Comparison of ENCODE assay signal across 9 cellular contexts in the genomic region with DNA sequence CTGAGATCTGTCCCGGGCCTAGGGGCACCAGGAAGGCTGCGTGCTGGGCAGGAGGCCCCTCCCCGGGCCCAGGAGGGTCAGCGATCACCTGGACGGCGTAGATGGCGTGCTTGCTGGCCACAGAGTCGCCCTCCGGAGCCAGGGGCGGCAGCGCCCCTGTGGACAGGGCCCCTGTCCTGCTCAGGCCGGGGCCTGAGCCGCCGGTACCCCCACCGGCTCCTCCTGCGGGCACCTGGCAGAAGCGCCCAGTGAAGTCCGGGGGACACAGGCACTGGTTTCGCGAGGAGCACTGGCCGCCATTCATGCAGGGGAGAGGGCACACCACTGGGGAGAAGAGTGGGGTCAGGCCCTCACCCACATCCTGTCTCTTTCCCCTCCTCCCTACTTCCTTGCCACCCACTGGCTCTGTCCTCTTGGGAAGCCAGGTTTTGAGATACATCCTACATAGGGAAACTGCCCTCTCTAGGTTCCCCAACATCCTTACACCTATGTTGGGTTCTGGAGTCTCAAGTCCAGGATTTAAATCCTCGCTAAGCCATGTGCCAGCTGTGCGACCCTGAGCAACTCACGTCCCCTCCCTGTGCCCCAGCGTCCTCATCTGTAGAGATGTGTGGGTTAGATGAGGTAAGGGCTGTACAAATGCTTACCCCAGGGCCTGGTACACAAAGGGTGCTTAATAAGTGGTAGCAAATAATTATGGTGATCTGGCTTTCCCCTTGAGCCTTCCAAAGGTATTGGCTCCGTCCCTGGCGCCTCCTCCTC. TPM values are rescaled to one million over a fixed set of nuclear protein-coding genes. Genes with fewer than 3 reads are reported as not detected.
DNase-seq lines count a peak whose midpoint lies in the region; ATAC-seq, FAIRE-seq and TF ChIP-seq lines count a peak whose summit lies in the region.
"Had no signal": no experiment of that assay in that cellular context is flagged by ENCODE, and none has a peak within 500 bp of the region (broad histone marks: within the 10 kb centered on the region; RNA-seq: fewer than 3 reads in every experiment).

No MANE protein-coding gene starts in this region.

- no peaks in the 10 kb centered on the region for H3K9me1 ChIP-seq in K562 (ENCODE audit: control insufficient read depth, insufficient read depth, low read length)

- H3F3A ChIP-seq in DOHH2 (ENCODE audit: control insufficient read depth, insufficient read depth), result peaks cover 8% of the 10 kb centered on the region

- CTCF ChIA-PET in K562 (lab: Yijun Ruan, JAX; ENCODE audit: low intra/inter-chr PET ratio), result no interaction called here

- H3K4me3 ChIP-seq in DOHH2 (ENCODE audit: low read length) (peak overlapping the region; percentile 54), K562 (peak overlapping the region; percentile 40), osteoblast (ENCODE audit: insufficient read depth, low read length) (no peak overlapping the region)
- H3K4me3 ChIP-seq: GM23248 had no signal

- TF ChIP-seq RAD21 in K562 (CRISPR knock-in tag; conservative IDR thresholded peaks at IDR 0.05 in 1 of 2, IDR thresholded peaks at IDR 0.05 in 1 of 2), result no peak

- H3K36me3 ChIP-seq in DOHH2 (ENCODE audit: control insufficient read depth, low read length), result no peaks in the 10 kb centered on the region
- H3K36me3 ChIP-seq in KOPT-K1 (ENCODE audit: insufficient read depth, low read length), result no peaks in the 10 kb centered on the region
- H3K36me3 ChIP-seq in K562 (ENCODE audit: control insufficient read depth, insufficient read depth, low read length), result no peaks in the 10 kb centered on the region
- H3K36me3 ChIP-seq in osteoblast (ENCODE audit: insufficient read depth, low read length), result peaks cover 32% of the 10 kb centered on the region

- BruUV-seq in K562 (replicated peaks; lab: Mats Ljungman, UMichigan), result no TSS peak

- no peak for TF ChIP-seq POLR2A in K562 (conservative IDR thresholded peaks at IDR 0.05)

- H3K27ac ChIP-seq in DOHH2 (ENCODE audit: low read depth, low read length) (no peak overlapping the region), KOPT-K1 (ENCODE audit: low read depth, low read length, poor library complexity, severe bottlenecking) (peak overlapping the region; percentile 67), K562 (ENCODE audit: extremely low read depth, low read depth, low read length) (peak overlapping the region; percentile 65; the same call in 2 of the 3 replicates), osteoblast (ENCODE audit: low read depth, low read length) (peak overlapping the region; percentile 73)
- H3K27ac ChIP-seq: GM23248 had no signal

- no peaks in the 10 kb centered on the region for H3K79me2 ChIP-seq in DOHH2 (ENCODE audit: control insufficient read depth, low read length)
- H3K79me2 ChIP-seq in K562 (ENCODE audit: control insufficient read depth, insufficient read depth, low read length), result no peaks in the 10 kb centered on the region
- H3K79me2 ChIP-seq in osteoblast (ENCODE audit: insufficient read depth, low read length), result peaks cover 41% of the 10 kb centered on the region

- DNase-seq in K562 (ENCODE audit: extremely low read depth in 1 of 4, low spot score in 3 of 4), result no peak
- DNase-seq in osteoblast (ENCODE audit: insufficient read length, low spot score, missing footprints), result no peak
- no peak for DNase-seq in A172 (ENCODE audit: low spot score)
- DNase-seq in hippocampal formation (lab: John Stamatoyannopoulos, UW), result no peak
- DNase-seq: GM23248, head of caudate nucleus had no signal

- FAIRE-seq in K562 (lab: Jason Lieb, UNC), result no peak

- H3K4me1 ChIP-seq in DOHH2 (ENCODE audit: control insufficient read depth, low read length) (peaks cover 51% of the 10 kb centered on the region), K562 (replicated peaks in 1 of 2; ENCODE audit: control insufficient read depth in 2 of 2, insufficient read depth in 2 of 2, low read length in 2 of 2) (peaks cover 60 to 85% of the 10 kb centered on the region in 2 experiments), osteoblast (ENCODE audit: insufficient read depth, low read length) (peaks cover 26% of the 10 kb centered on the region)

- H2AFZ ChIP-seq in K562 (ENCODE audit: low read depth, low read length), result peak overlapping the region; percentile 71
- H2AFZ ChIP-seq in osteoblast (ENCODE audit: low read length), result no peak overlapping the region
- H2AFZ ChIP-seq: GM23248 had no signal

- peak overlapping the region in 1 of 2 experiments; percentile 88; a peak in 2 of 4 replicates for H3K9ac ChIP-seq in K562 (ENCODE audit: insufficient read depth in 1 of 2, low read depth in 2 of 2, low read length in 2 of 2)

- no peak for TF ChIP-seq CTCF in DOHH2 (IDR thresholded peaks at IDR 0.05; ENCODE audit: low read depth, low read length, poor library complexity, severe bottlenecking)
- no peak for TF ChIP-seq CTCF in K562 (IDR thresholded peaks at IDR 0.05 in 2 of 3, conservative IDR thresholded peaks at IDR 0.05 in 1 of 3; ENCODE audit: insufficient read depth in 2 of 3, low read depth in 1 of 3, low read length in 3 of 3)
- no peak for TF ChIP-seq CTCF in osteoblast (IDR thresholded peaks at IDR 0.05; ENCODE audit: extremely low read depth, low read depth, low read length)

- intact Hi-C loops in K562 (cut with micrococcal nuclease), result no loop called here

- H3K9me3 ChIP-seq in DOHH2 (ENCODE audit: control insufficient read depth, insufficient read depth, low read length), result no peaks in the 10 kb centered on the region
- H3K9me3 ChIP-seq in KOPT-K1 (ENCODE audit: insufficient read depth, low read length, poor library complexity, severe bottlenecking), result no peaks in the 10 kb centered on the region
- H3K9me3 ChIP-seq in K562 (replicated peaks; ENCODE audit: control insufficient read depth, insufficient read depth, low read depth, low read length), result no peaks in the 10 kb centered on the region
- no peaks in the 10 kb centered on the region for H3K9me3 ChIP-seq in osteoblast (ENCODE audit: low read depth, low read length)

- WGBS in K562 (ENCODE audit: insufficient coverage, low coverage, missing lambda C conversion rate), result 83% methylated on average over 18 of the region's 27 CpGs

- in situ Hi-C loops in K562 (cut with MboI), result no loop called here

- no peak for TF ChIP-seq EP300 in K562 (IDR thresholded peaks at IDR 0.05; ENCODE audit: low read length)

- POLR2A ChIA-PET in K562 (lab: Yijun Ruan, JAX), result interaction anchor here (0.5 to 1.5 kb wide), 5 partner anchors 14 to 131 kb away, joined by 3 to 8 read pairs (median 3); partner anchors contain the start of gene NEAT1

- H4K20me1 ChIP-seq in DOHH2 (ENCODE audit: control insufficient read depth, insufficient read depth, low read depth, low read length), result no peaks in the 10 kb centered on the region
- 0 out of 2 replicates have a peak, but pooled peaks cover 8% of the 10 kb centered on the region for H4K20me1 ChIP-seq in K562 (replicated peaks; ENCODE audit: control insufficient read depth, insufficient read depth, low read length)
- H4K20me1 ChIP-seq in osteoblast (ENCODE audit: insufficient read depth, low read length), result peaks cover 36% of the 10 kb centered on the region

- H3K27me3 ChIP-seq in DOHH2 (ENCODE audit: control insufficient read depth, low read length) (no peaks in the 10 kb centered on the region), K562 (ENCODE audit: control insufficient read depth in 2 of 2, insufficient read depth in 2 of 2, low read length in 2 of 2) (no peaks in the 10 kb centered on the region), osteoblast (ENCODE audit: insufficient read depth, low read length) (no peaks in the 10 kb centered on the region)

- ATAC-seq in K562 (no peak), HG03135 (IDR thresholded peaks at IDR 0.05; ENCODE audit: unreplicated experiment) (no peak)

- H3K9me2 ChIP-seq in DOHH2 (replicated peaks; ENCODE audit: control insufficient read depth, low read length), result no peaks in the 10 kb centered on the region

- H3K4me2 ChIP-seq in DOHH2 (ENCODE audit: low read length) (peak overlapping the region; percentile 68), K562 (ENCODE audit: insufficient read depth, low read length) (peak overlapping the region; percentile 72), osteoblast (ENCODE audit: insufficient read depth, low read length) (no peak overlapping the region)

RNA-seq across cellular contexts. Expression of gene LTBP3, which starts 3.9 kb away (rescaled TPM):
- 78.9 and 182 TPM in 2 replicates for total RNA-seq in K562 (2011; cell fraction: chromatin; rRNA removed; ENCODE audit: low replicate concordance)
- 71.7 and 81.2 TPM in 2 replicates for total RNA-seq in K562 (2011; cell fraction: nucleolus; rRNA removed)
- 77.2 and 120 TPM in 2 replicates for total RNA-seq in K562 (2011; cell fraction: nucleoplasm; rRNA removed)
- total RNA-seq in K562 (2014; rRNA removed) (15.0 and 19.3 TPM in 2 replicates), K562 (2014; rRNA removed; fragmentation: Illumina TruSeq; extraction: Trizol) (1.3 and 1.7 TPM in 2 replicates), K562 (2015; rRNA removed; fragmentation: Illumina TruSeq; extraction: Trizol) (3.8 and 4.4 TPM in 2 replicates), K562 (2021) (17.1 and 18.8 TPM in 2 replicates), osteoblast (40.7 and 41.6 TPM in 2 replicates)
- polyA plus RNA-seq in K562 (2011; rRNA removed) (7.4 and 17.0 TPM in 2 replicates), K562 (2014; fragmentation: Illumina TruSeq; extraction: Trizol) (4.8 and 6.9 TPM in 2 replicates), K562 (2014; fragmentation: Nextera tagmentation; extraction: Ambion mirVana) (under 1 TPM; 0.06 to 0.14 TPM), K562 (2014; rRNA removed) (14.6 and 20.5 TPM in 2 replicates)
- polyA plus RNA-seq in K562 (2011; cell fraction: cytosol; rRNA removed), result 13.4 and 20.3 TPM in 2 replicates
- 102 and 163 TPM in 2 replicates for polyA plus RNA-seq in K562 (2011; cell fraction: nucleus; rRNA removed)
- 19.2 and 25.7 TPM in 2 replicates for polyA plus RNA-seq in K562 (2012)
- polyA minus RNA-seq in K562 (2011; rRNA and poly(A)+ RNA removed), result 6.4 and 7.8 TPM in 2 replicates
- polyA minus RNA-seq in K562 (2011; cell fraction: cytosol; rRNA and poly(A)+ RNA removed), result 7.6 and 12.6 TPM in 2 replicates
- 18.2 and 23.1 TPM in 2 replicates for polyA minus RNA-seq in K562 (2011; cell fraction: nucleus; rRNA and poly(A)+ RNA removed)
- total RNA-seq in A172 (2014; rRNA removed; shearing (Covaris generic)), result 13.2 and 25.6 TPM in 2 replicates

RNA-seq across cellular contexts. Expression of gene ZNRD2, which starts 16.0 kb away (rescaled TPM):
- 16.9 and 90.0 TPM in 2 replicates for total RNA-seq in K562 (2011; cell fraction: chromatin; rRNA removed; ENCODE audit: low replicate concordance)
- 98.3 and 115 TPM in 2 replicates for total RNA-seq in K562 (2011; cell fraction: nucleolus; rRNA removed)
- 36.5 and 47.7 TPM in 2 replicates for total RNA-seq in K562 (2011; cell fraction: nucleoplasm; rRNA removed)
- 129 and 153 TPM in 2 replicates for total RNA-seq in K562 (2014; rRNA removed)
- 8.5 and 13.4 TPM in 2 replicates for total RNA-seq in K562 (2014; rRNA removed; fragmentation: Illumina TruSeq; extraction: Trizol)
- total RNA-seq in K562 (2015; rRNA removed; fragmentation: Illumina TruSeq; extraction: Trizol), result 60.4 and 61.8 TPM in 2 replicates
- 106 and 114 TPM in 2 replicates for total RNA-seq in K562 (2021)
- 40.4 and 51.9 TPM in 2 replicates for polyA plus RNA-seq in K562 (2011; rRNA removed)
- 70.6 and 201 TPM in 2 replicates for polyA plus RNA-seq in K562 (2011; cell fraction: cytosol; rRNA removed)
- polyA plus RNA-seq in K562 (2011; cell fraction: nucleus; rRNA removed), result 69.6 and 90.0 TPM in 2 replicates
- polyA plus RNA-seq in K562 (2012), result 75.0 and 123 TPM in 2 replicates
- 16.6 and 77.3 TPM in 2 replicates for polyA plus RNA-seq in K562 (2014; fragmentation: Illumina TruSeq; extraction: Trizol)
- polyA plus RNA-seq in K562 (2014; fragmentation: Nextera tagmentation; extraction: Ambion mirVana), result 10 to 100 TPM; 35.6 to 66.3 TPM
- 123 and 130 TPM in 2 replicates for polyA plus RNA-seq in K562 (2014; rRNA removed)
- 7.4 TPM in 2 replicates for polyA minus RNA-seq in K562 (2011; rRNA and poly(A)+ RNA removed)
- 22.4 and 23.0 TPM in 2 replicates for polyA minus RNA-seq in K562 (2011; cell fraction: cytosol; rRNA and poly(A)+ RNA removed)
- polyA minus RNA-seq in K562 (2011; cell fraction: nucleus; rRNA and poly(A)+ RNA removed), result 61.0 and 62.0 TPM in 2 replicates
- total RNA-seq in osteoblast, result 37.1 and 42.3 TPM in 2 replicates
- 46.9 and 57.0 TPM in 2 replicates for total RNA-seq in A172 (2014; rRNA removed; shearing (Covaris generic))

RNA-seq across cellular contexts. Expression of gene FAM89B, which starts 18.1 kb away (rescaled TPM):
- total RNA-seq in K562 (2011; cell fraction: chromatin; rRNA removed; ENCODE audit: low replicate concordance), result 6.1 and 32.6 TPM in 2 replicates
- total RNA-seq in K562 (2011; cell fraction: nucleolus; rRNA removed), result 30.5 and 31.9 TPM in 2 replicates
- 14.4 and 16.7 TPM in 2 replicates for total RNA-seq in K562 (2011; cell fraction: nucleoplasm; rRNA removed)
- total RNA-seq in K562 (2014; rRNA removed) (26.1 and 36.0 TPM in 2 replicates), K562 (2014; rRNA removed; fragmentation: Illumina TruSeq; extraction: Trizol) (3.2 and 4.2 TPM in 2 replicates), K562 (2015; rRNA removed; fragmentation: Illumina TruSeq; extraction: Trizol) (12.3 and 12.6 TPM in 2 replicates), K562 (2021) (24.2 and 26.9 TPM in 2 replicates), osteoblast (31.5 and 36.2 TPM in 2 replicates)
- polyA plus RNA-seq in K562 (2011; rRNA removed) (9.7 and 12.3 TPM in 2 replicates), K562 (2014; fragmentation: Illumina TruSeq; extraction: Trizol) (11.9 and 21.9 TPM in 2 replicates), K562 (2014; fragmentation: Nextera tagmentation; extraction: Ambion mirVana) (under 1 TPM; 0.32 to 0.83 TPM), K562 (2014; rRNA removed) (27.6 and 33.4 TPM in 2 replicates)
- 21.6 and 65.1 TPM in 2 replicates for polyA plus RNA-seq in K562 (2011; cell fraction: cytosol; rRNA removed)
- 29.6 and 55.3 TPM in 2 replicates for polyA plus RNA-seq in K562 (2011; cell fraction: nucleus; rRNA removed)
- 17.8 and 26.2 TPM in 2 replicates for polyA plus RNA-seq in K562 (2012)
- polyA minus RNA-seq in K562 (2011; rRNA and poly(A)+ RNA removed), result 2.2 and 3.2 TPM in 2 replicates
- 7.2 and 7.9 TPM in 2 replicates for polyA minus RNA-seq in K562 (2011; cell fraction: cytosol; rRNA and poly(A)+ RNA removed)
- 22.2 and 25.9 TPM in 2 replicates for polyA minus RNA-seq in K562 (2011; cell fraction: nucleus; rRNA and poly(A)+ RNA removed)
- total RNA-seq in A172 (2014; rRNA removed; shearing (Covaris generic)), result 39.2 and 62.8 TPM in 2 replicates

RNA-seq across cellular contexts. Expression of gene EHBP1L1, which starts 21.6 kb away (rescaled TPM):
- total RNA-seq in K562 (2011; cell fraction: chromatin; rRNA removed; ENCODE audit: low replicate concordance), result 131 and 234 TPM in 2 replicates
- total RNA-seq in K562 (2011; cell fraction: nucleolus; rRNA removed), result 106 and 109 TPM in 2 replicates
- 106 and 124 TPM in 2 replicates for total RNA-seq in K562 (2011; cell fraction: nucleoplasm; rRNA removed)
- total RNA-seq in K562 (2014; rRNA removed) (80.6 and 98.7 TPM in 2 replicates), K562 (2014; rRNA removed; fragmentation: Illumina TruSeq; extraction: Trizol) (24.2 and 28.8 TPM in 2 replicates), K562 (2015; rRNA removed; fragmentation: Illumina TruSeq; extraction: Trizol) (26.3 and 29.2 TPM in 2 replicates), K562 (2021) (60.9 and 87.1 TPM in 2 replicates), osteoblast (43.9 and 58.6 TPM in 2 replicates)
- polyA plus RNA-seq in K562 (2011; rRNA removed) (19.2 and 29.8 TPM in 2 replicates), K562 (2014; fragmentation: Illumina TruSeq; extraction: Trizol) (36.9 and 50.9 TPM in 2 replicates), K562 (2014; fragmentation: Nextera tagmentation; extraction: Ambion mirVana) (under 1 TPM; 0.03 to 0.38 TPM), K562 (2014; rRNA removed) (56.4 and 61.3 TPM in 2 replicates)
- 22.0 and 75.3 TPM in 2 replicates for polyA plus RNA-seq in K562 (2011; cell fraction: cytosol; rRNA removed)
- 63.0 and 156 TPM in 2 replicates for polyA plus RNA-seq in K562 (2011; cell fraction: nucleus; rRNA removed)
- 47.0 and 62.8 TPM in 2 replicates for polyA plus RNA-seq in K562 (2012)
- 15.6 and 21.1 TPM in 2 replicates for polyA minus RNA-seq in K562 (2011; rRNA and poly(A)+ RNA removed)
- polyA minus RNA-seq in K562 (2011; cell fraction: cytosol; rRNA and poly(A)+ RNA removed), result 50.6 and 59.1 TPM in 2 replicates
- 17.2 and 21.5 TPM in 2 replicates for polyA minus RNA-seq in K562 (2011; cell fraction: nucleus; rRNA and poly(A)+ RNA removed)
- 50.1 and 83.3 TPM in 2 replicates for total RNA-seq in A172 (2014; rRNA removed; shearing (Covaris generic))

RNA-seq across cellular contexts. Expression of gene SCYL1, which starts 29.4 kb away (rescaled TPM):
- 59.7 and 207 TPM in 2 replicates for total RNA-seq in K562 (2011; cell fraction: chromatin; rRNA removed; ENCODE audit: low replicate concordance)
- total RNA-seq in K562 (2011; cell fraction: nucleolus; rRNA removed), result 125 and 130 TPM in 2 replicates
- total RNA-seq in K562 (2011; cell fraction: nucleoplasm; rRNA removed), result 91.0 and 98.2 TPM in 2 replicates
- total RNA-seq in K562 (2014; rRNA removed), result 145 and 156 TPM in 2 replicates
- total RNA-seq in K562 (2014; rRNA removed; fragmentation: Illumina TruSeq; extraction: Trizol), result 14.2 and 20.2 TPM in 2 replicates
- total RNA-seq in K562 (2015; rRNA removed; fragmentation: Illumina TruSeq; extraction: Trizol), result 57.6 and 59.0 TPM in 2 replicates
- 113 and 115 TPM in 2 replicates for total RNA-seq in K562 (2021)
- 55.0 and 79.2 TPM in 2 replicates for polyA plus RNA-seq in K562 (2011; rRNA removed)
- polyA plus RNA-seq in K562 (2011; cell fraction: cytosol; rRNA removed), result 121 and 188 TPM in 2 replicates
- 124 and 172 TPM in 2 replicates for polyA plus RNA-seq in K562 (2011; cell fraction: nucleus; rRNA removed)
- polyA plus RNA-seq in K562 (2012), result 54.7 and 95.3 TPM in 2 replicates
- polyA plus RNA-seq in K562 (2014; fragmentation: Illumina TruSeq; extraction: Trizol), result 76.1 and 81.3 TPM in 2 replicates
- polyA plus RNA-seq in K562 (2014; fragmentation: Nextera tagmentation; extraction: Ambion mirVana), result 1 to 10 TPM; 1.9 to 4.7 TPM
- polyA plus RNA-seq in K562 (2014; rRNA removed), result 96.0 and 104 TPM in 2 replicates
- polyA minus RNA-seq in K562 (2011; rRNA and poly(A)+ RNA removed), result 27.0 and 42.0 TPM in 2 replicates
- 62.5 and 74.3 TPM in 2 replicates for polyA minus RNA-seq in K562 (2011; cell fraction: cytosol; rRNA and poly(A)+ RNA removed)
- 31.2 and 38.2 TPM in 2 replicates for polyA minus RNA-seq in K562 (2011; cell fraction: nucleus; rRNA and poly(A)+ RNA removed)
- 109 and 115 TPM in 2 replicates for total RNA-seq in osteoblast
- 65.6 and 70.6 TPM in 2 replicates for total RNA-seq in A172 (2014; rRNA removed; shearing (Covaris generic))
